Comparison of ENCODE assay signal across 31 cellular contexts in genomic region chr5:14834584-14835540, GRCh38. TPM values are rescaled to one million over a fixed set of nuclear protein-coding genes. Genes with fewer than 3 reads are reported as not detected.
A peak's percentile ranks its signal among the peaks of the same experiment; 100 is the strongest.
DNase-seq lines count a peak whose midpoint lies in the region; ATAC-seq and TF ChIP-seq lines count a peak whose summit lies in the region.
"Had no signal": no experiment of that assay in that cellular context is flagged by ENCODE, and none has a peak within 500 bp of the region (broad histone marks: within the 10 kb centered on the region; RNA-seq: fewer than 3 reads in every experiment).

No MANE protein-coding gene starts in this region.

- no peaks in the 10 kb centered on the region for H3K27me3 Mint-ChIP-seq in endodermal cell (ENCODE audit: insufficient read depth)
- H3K27me3 Mint-ChIP-seq: activated CD8-positive, alpha-beta memory T cell treated with anti-CD3 and anti-CD28 coated beads, Interleukin-2, amount 10 ng/mL, durations not matched to agents 7 days and 5 days; brain; T-cell had no signal

- H3K4me1 Mint-ChIP-seq in endodermal cell = peaks cover 22% of the 10 kb centered on the region
- peaks cover 24% of the 10 kb centered on the region for H3K4me1 Mint-ChIP-seq in stimulated activated effector memory CD8-positive, alpha-beta T cell treated with anti-CD3 and anti-CD28 coated beads, Interleukin-12 subunit alpha, Interleukin-12 subunit beta, amount 100 ng/mL, for 72 hours
- H3K4me1 Mint-ChIP-seq: activated CD8-positive, alpha-beta memory T cell treated with anti-CD3 and anti-CD28 coated beads, Interleukin-2, amount 10 ng/mL, durations not matched to agents 7 days and 5 days; brain; mesothelial cell of epicardium had no signal

- H3K4me1 ChIP-seq in endodermal cell (ENCODE audit: control insufficient read depth, insufficient read depth, low read length) = peaks cover 3% of the 10 kb centered on the region

- no peaks in the 10 kb centered on the region for H3K9me3 ChIP-seq in endodermal cell (ENCODE audit: control insufficient read depth, low read length)
- H3K9me3 ChIP-seq: esophagus squamous epithelium, right lobe of liver, tibial artery had no signal

- DNase-seq in ELR (ENCODE audit: low read depth) = peak; percentile 45
- peak; percentile 84 for DNase-seq in M059J (ENCODE audit: low read depth)
- DNase-seq in endodermal cell = no peak
- DNase-seq in stimulated activated effector memory CD8-positive, alpha-beta T cell treated with anti-CD3 and anti-CD28 coated beads, Interleukin-12 subunit alpha, Interleukin-12 subunit beta, amount 100 ng/mL, for 72 hours (ENCODE audit: low spot score in 2 of 2) = no peak
- DNase-seq: activated CD4-positive, alpha-beta T cell treated with anti-CD3 and anti-CD28 coated beads, Interleukin-2, amount 50 U/mL, for 4 hours; activated CD8-positive, alpha-beta memory T cell treated with anti-CD3 and anti-CD28 coated beads, Interleukin-2, amount 10 ng/mL, durations not matched to agents 7 days and 5 days; activated T-cell treated with anti-CD3 and anti-CD28 coated beads, Interleukin-2, amount 50 U/mL, for 72 hours; cerebellar nuclear complex; COR-L47; esophagus squamous epithelium; foreskin melanocyte; heart right ventricle; Karpas-422; kidney; MV-4-11; NCI-H1436; NCI-H2081 treated with DMSO at 0.1 percent for 48 hours; NCI-H774; posterior cingulate gyrus; right lobe of liver; stimulated activated CD4-positive, alpha-beta T cell treated with anti-CD3 and anti-CD28 coated beads, Interleukin-12 subunit alpha, Interleukin-12 subunit beta, amount 100 ng/mL, for 4 hours; stimulated activated CD4-positive, alpha-beta T cell treated with anti-CD3 and anti-CD28 coated beads, Interleukin-2, amount 100 ng/mL, for 48 hours; T-cell; tibial artery had no signal

- H3K4me3 Mint-ChIP-seq in endodermal cell = no peak overlapping the region
- H3K4me3 Mint-ChIP-seq in stimulated activated effector memory CD8-positive, alpha-beta T cell treated with anti-CD3 and anti-CD28 coated beads, Interleukin-12 subunit alpha, Interleukin-12 subunit beta, amount 100 ng/mL, for 72 hours = no peak overlapping the region
- H3K4me3 Mint-ChIP-seq: activated CD8-positive, alpha-beta memory T cell treated with anti-CD3 and anti-CD28 coated beads, Interleukin-2, amount 10 ng/mL, durations not matched to agents 7 days and 5 days; activated T-cell treated with anti-CD3 and anti-CD28 coated beads, Interleukin-2, amount 50 U/mL, for 72 hours; brain; mesothelial cell of epicardium; T-cell had no signal

- H3K9ac ChIP-seq in endodermal cell (ENCODE audit: extremely low read depth, low read length, poor library complexity, severe bottlenecking) = no peak overlapping the region

- peaks cover 3% of the 10 kb centered on the region for H3K36me3 Mint-ChIP-seq in endodermal cell (ENCODE audit: low read depth)
- peaks cover 15% of the 10 kb centered on the region for H3K36me3 Mint-ChIP-seq in stimulated activated effector memory CD8-positive, alpha-beta T cell treated with anti-CD3 and anti-CD28 coated beads, Interleukin-12 subunit alpha, Interleukin-12 subunit beta, amount 100 ng/mL, for 72 hours

- TF ChIP-seq CTCF in endodermal cell (conservative IDR thresholded peaks at IDR 0.05) = no peak

- H3K36me3 ChIP-seq in endodermal cell (ENCODE audit: control insufficient read depth, insufficient read depth, low read length) = no peaks in the 10 kb centered on the region
- H3K36me3 ChIP-seq: esophagus squamous epithelium, right lobe of liver, tibial artery had no signal

- H3K9me3 Mint-ChIP-seq in endodermal cell = peaks cover 8% of the 10 kb centered on the region
- no peaks in the 10 kb centered on the region for H3K9me3 Mint-ChIP-seq in stimulated activated effector memory CD8-positive, alpha-beta T cell treated with anti-CD3 and anti-CD28 coated beads, Interleukin-12 subunit alpha, Interleukin-12 subunit beta, amount 100 ng/mL, for 72 hours
- H3K9me3 Mint-ChIP-seq: activated T-cell treated with anti-CD3 and anti-CD28 coated beads, Interleukin-2, amount 50 U/mL, for 72 hours; mesothelial cell of epicardium; T-cell had no signal

- no peak overlapping the region for H3K27ac ChIP-seq in endodermal cell (ENCODE audit: low read depth, low read length)
- H3K27ac ChIP-seq: C4-2B, esophagus squamous epithelium, heart right ventricle, right lobe of liver, RWPE1, tibial artery had no signal

- peak overlapping the region; percentile 70 for H3K27ac Mint-ChIP-seq in endodermal cell
- H3K27ac Mint-ChIP-seq in stimulated activated effector memory CD8-positive, alpha-beta T cell treated with anti-CD3 and anti-CD28 coated beads, Interleukin-12 subunit alpha, Interleukin-12 subunit beta, amount 100 ng/mL, for 72 hours = peak overlapping the region; percentile 41
- H3K27ac Mint-ChIP-seq: activated CD8-positive, alpha-beta memory T cell treated with anti-CD3 and anti-CD28 coated beads, Interleukin-2, amount 10 ng/mL, durations not matched to agents 7 days and 5 days; activated T-cell treated with anti-CD3 and anti-CD28 coated beads, Interleukin-2, amount 50 U/mL, for 72 hours; mesothelial cell of epicardium; T-cell had no signal

- H3K27me3 ChIP-seq in endodermal cell (ENCODE audit: control insufficient read depth, insufficient read depth, low read length, poor library complexity, severe bottlenecking) = no peaks in the 10 kb centered on the region
- H3K27me3 ChIP-seq: esophagus squamous epithelium, heart right ventricle, right lobe of liver, tibial artery had no signal

- 78 to 82% methylated on average over 7 to 11 of the region's 11 CpGs for WGBS in endodermal cell (ENCODE audit: insufficient coverage in 1 of 2, insufficient read length in 1 of 2), 2 experiments

- H3K4me3 ChIP-seq in endodermal cell (ENCODE audit: low read length) = no peak overlapping the region
- H3K4me3 ChIP-seq: esophagus squamous epithelium, heart right ventricle, right lobe of liver, tibial artery had no signal

- no peak for ATAC-seq in stimulated activated effector memory CD8-positive, alpha-beta T cell treated with anti-CD3 and anti-CD28 coated beads, Interleukin-12 subunit alpha, Interleukin-12 subunit beta, amount 100 ng/mL, for 72 hours
- ATAC-seq in GM21723 (IDR thresholded peaks at IDR 0.05; ENCODE audit: unreplicated experiment) (no peak), HG02840 (IDR thresholded peaks at IDR 0.05; ENCODE audit: low FRiP score, unreplicated experiment) (no peak), GM18511 (IDR thresholded peaks at IDR 0.05; ENCODE audit: unreplicated experiment) (no peak)
- ATAC-seq: activated CD8-positive, alpha-beta memory T cell treated with anti-CD3 and anti-CD28 coated beads, Interleukin-2, amount 10 ng/mL, durations not matched to agents 7 days and 5 days; activated T-cell treated with anti-CD3 and anti-CD28 coated beads, Interleukin-2, amount 50 U/mL, for 72 hours; right lobe of liver; T-cell had no signal

RNA-seq across cellular contexts. Expression of gene ANKH, which starts 36.7 kb away (rescaled TPM):
- total RNA-seq in M059J (2014; rRNA removed; shearing (Covaris generic)) = 5.4 and 20.8 TPM in 2 replicates
- total RNA-seq in endodermal cell = 10 to 100 TPM; 26.5 to 43.4 TPM
- polyA plus RNA-seq in endodermal cell (2013, experiment 1 of 2) = 7.7 TPM
- polyA plus RNA-seq in endodermal cell (2013, experiment 2 of 2) = 6.6 TPM

Comparison
In these comparisons a context has a peak if more than half of its experiments do, and no peak if none do; other contexts are left out.
1. DNase-seq: peak in ELR (single experiment) and M059J (single experiment); none in endodermal cell (single experiment) and stimulated activated effector memory CD8-positive, alpha-beta T cell treated with anti-CD3 and anti-CD28 coated beads, Interleukin-12 subunit alpha, Interleukin-12 subunit beta, amount 100 ng/mL, for 72 hours (0 of 2).